2 cellular contexts compared by ENCODE assay signal in the genomic region with DNA sequence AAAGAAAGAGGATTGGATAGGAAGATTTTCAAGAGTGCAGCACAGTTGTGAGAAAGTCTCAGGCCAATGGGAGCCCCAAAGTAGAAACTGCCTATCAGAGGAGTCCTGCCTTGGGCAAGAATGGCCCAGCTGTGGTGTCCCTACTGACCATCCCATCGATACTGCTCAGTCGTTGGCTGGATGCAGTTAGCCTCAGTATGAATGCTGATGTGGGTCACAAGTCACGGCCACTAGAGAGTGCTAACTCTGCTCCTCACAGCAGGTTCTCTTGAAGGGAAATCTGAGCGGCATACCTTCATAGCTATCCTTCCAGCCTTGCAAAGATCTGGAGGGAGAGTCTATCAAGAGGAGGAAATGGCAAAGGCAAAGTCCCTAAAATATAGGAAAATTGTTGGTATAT.
A peak's percentile ranks its signal among the peaks of the same experiment; 100 is the strongest.
TF ChIP-seq lines count a peak whose summit lies in the region.

No MANE protein-coding gene starts in this region.

TF ChIP-seq in WTC11, 78 proteins besides CTCF, POLR2A, EP300 and RAD21:
- TF ChIP-seq ZBTB21 (CRISPR knock-in tag; IDR thresholded peaks at IDR 0.05; ENCODE audit: borderline replicate concordance) = no peak
- no peak for TF ChIP-seq RORB (CRISPR knock-in tag; IDR thresholded peaks at IDR 0.05)
- TF ChIP-seq, protein P1, sequence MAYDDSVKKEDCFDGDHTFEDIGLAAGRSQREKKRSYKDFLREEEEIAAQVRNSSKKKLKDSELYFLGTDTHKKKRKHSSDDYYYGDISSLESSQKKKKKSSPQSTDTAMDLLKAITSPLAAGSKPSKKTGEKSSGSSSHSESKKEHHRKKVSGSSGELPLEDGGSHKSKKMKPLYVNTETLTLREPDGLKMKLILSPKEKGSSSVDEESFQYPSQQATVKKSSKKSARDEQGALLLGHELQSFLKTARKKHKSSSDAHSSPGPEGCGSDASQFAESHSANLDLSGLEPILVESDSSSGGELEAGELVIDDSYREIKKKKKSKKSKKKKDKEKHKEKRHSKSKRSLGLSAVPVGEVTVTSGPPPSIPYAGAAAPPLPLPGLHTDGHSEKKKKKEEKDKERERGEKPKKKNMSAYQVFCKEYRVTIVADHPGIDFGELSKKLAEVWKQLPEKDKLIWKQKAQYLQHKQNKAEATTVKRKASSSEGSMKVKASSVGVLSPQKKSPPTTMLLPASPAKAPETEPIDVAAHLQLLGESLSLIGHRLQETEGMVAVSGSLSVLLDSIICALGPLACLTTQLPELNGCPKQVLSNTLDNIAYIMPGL (CRISPR knock-in tag; IDR thresholded peaks at IDR 0.05) = no peak
- TF ChIP-seq GABPB1 (CRISPR knock-in tag; IDR thresholded peaks at IDR 0.05) = no peak
- TF ChIP-seq NR1H2 (CRISPR knock-in tag; IDR thresholded peaks at IDR 0.05) = no peak
- no peak for TF ChIP-seq ZNF219 (CRISPR knock-in tag; IDR thresholded peaks at IDR 0.05; ENCODE audit: borderline replicate concordance)

TF ChIP-seq in HepG2, 621 proteins besides CTCF, POLR2A, EP300 and RAD21:
- no peak for TF ChIP-seq ZNF296 (CRISPR knock-in tag; conservative IDR thresholded peaks at IDR 0.05)
- peak; percentile 37; the same call in 1 of the 2 replicates for TF ChIP-seq SMC3 (IDR thresholded peaks at IDR 0.05; ENCODE audit: low read length)
- peak; percentile 30; the same call in 1 of the 2 replicates for TF ChIP-seq STAG1 (CRISPR knock-in tag; IDR thresholded peaks at IDR 0.05)
- peak; percentile 90 for TF ChIP-seq PPARG (CRISPR knock-in tag; conservative IDR thresholded peaks at IDR 0.05)
